In the genomic region with DNA sequence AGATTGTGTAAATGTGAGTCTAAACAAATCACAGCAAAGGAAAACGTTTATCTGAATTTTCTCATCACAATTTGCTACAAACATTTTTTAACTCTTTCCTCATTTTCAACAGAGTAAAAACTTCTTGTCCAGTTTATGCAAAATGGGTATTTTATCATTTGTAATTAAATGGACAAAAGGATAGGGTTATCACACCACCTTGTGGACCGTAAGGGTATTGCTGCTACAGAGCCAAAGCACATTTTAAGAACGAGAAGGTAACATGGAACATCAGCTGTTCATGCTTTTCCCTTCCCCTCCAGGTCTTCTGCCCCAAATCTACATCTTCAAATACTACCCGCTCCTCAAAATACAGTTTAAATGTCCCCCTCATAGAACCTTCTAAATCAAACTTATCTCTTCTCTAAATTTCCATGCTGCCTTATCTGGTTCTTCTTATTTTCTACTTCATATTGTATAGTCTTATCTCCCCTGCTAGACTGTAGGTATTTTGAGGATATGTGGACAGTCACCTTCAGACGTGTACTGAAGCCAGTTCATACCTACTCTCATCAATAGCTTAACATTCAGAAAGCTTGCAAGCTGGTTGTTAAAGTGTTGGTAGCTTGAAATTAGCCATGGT, we compare ENCODE assay signal across 1 cellular context.
A peak's percentile ranks its signal among the peaks of the same experiment; 100 is the strongest.
TF ChIP-seq lines count a peak whose summit lies in the region.

No MANE protein-coding gene starts in this region.

TF ChIP-seq in HepG2, 621 proteins besides CTCF, POLR2A, EP300 and RAD21:
- TF ChIP-seq SMC3 (IDR thresholded peaks at IDR 0.05; ENCODE audit: low read length) (peak; percentile 53; the same call in 1 of the 2 replicates), STAG1 (CRISPR knock-in tag; IDR thresholded peaks at IDR 0.05) (peak; percentile 82), ZNF552 (CRISPR knock-in tag; IDR thresholded peaks at IDR 0.05; ENCODE audit: borderline replicate concordance) (no peak), ZSCAN30 (CRISPR knock-in tag; IDR thresholded peaks at IDR 0.05) (0 out of 2 replicates have a peak, but pooled peaks have one; percentile 25)
- TF ChIP-seq, protein P1, sequence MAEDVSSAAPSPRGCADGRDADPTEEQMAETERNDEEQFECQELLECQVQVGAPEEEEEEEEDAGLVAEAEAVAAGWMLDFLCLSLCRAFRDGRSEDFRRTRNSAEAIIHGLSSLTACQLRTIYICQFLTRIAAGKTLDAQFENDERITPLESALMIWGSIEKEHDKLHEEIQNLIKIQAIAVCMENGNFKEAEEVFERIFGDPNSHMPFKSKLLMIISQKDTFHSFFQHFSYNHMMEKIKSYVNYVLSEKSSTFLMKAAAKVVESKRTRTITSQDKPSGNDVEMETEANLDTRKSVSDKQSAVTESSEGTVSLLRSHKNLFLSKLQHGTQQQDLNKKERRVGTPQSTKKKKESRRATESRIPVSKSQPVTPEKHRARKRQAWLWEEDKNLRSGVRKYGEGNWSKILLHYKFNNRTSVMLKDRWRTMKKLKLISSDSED (CRISPR knock-in tag; IDR thresholded peaks at IDR 0.05), result no peak
- TF ChIP-seq, protein P2, sequence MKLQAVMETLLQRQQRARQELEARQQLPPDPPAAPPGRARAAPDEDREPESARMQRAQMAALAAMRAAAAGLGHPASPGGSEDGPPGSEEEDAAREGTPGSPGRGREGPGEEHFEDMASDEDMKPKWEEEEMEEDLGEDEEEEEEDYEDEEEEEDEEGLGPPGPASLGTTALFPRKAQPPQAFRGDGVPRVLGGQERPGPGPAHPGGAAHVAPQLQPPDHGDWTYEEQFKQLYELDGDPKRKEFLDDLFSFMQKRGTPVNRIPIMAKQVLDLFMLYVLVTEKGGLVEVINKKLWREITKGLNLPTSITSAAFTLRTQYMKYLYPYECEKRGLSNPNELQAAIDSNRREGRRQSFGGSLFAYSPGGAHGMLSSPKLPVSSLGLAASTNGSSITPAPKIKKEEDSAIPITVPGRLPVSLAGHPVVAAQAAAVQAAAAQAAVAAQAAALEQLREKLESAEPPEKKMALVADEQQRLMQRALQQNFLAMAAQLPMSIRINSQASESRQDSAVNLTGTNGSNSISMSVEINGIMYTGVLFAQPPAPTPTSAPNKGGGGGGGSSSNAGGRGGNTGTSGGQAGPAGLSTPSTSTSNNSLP (IDR thresholded peaks at IDR 0.05; ENCODE audit: low read depth, low read length), result 0 out of 2 replicates have a peak, but pooled peaks have one; percentile 36
